8 cellular contexts compared by ENCODE assay signal in genomic region chr18:40159141-40160017, GRCh38.
DNase-seq lines count a peak whose midpoint lies in the region; ATAC-seq and TF ChIP-seq lines count a peak whose summit lies in the region.

No MANE protein-coding gene starts in this region.

- no peak overlapping the region for H3K9ac ChIP-seq in Karpas-422 (ENCODE audit: low read length)

- no peaks in the 10 kb centered on the region for H4K20me1 ChIP-seq in Karpas-422 (ENCODE audit: insufficient read depth, low read depth, low read length)

- H3K79me2 ChIP-seq in Karpas-422 (ENCODE audit: low read length), result no peaks in the 10 kb centered on the region

- H3K27me3 ChIP-seq in Karpas-422 (ENCODE audit: low read length), result no peaks in the 10 kb centered on the region
- no peaks in the 10 kb centered on the region for H3K27me3 ChIP-seq in upper lobe of left lung

- no peak for TF ChIP-seq POLR2A in upper lobe of left lung (IDR thresholded peaks at IDR 0.05)

- TF ChIP-seq EP300 in upper lobe of left lung (IDR thresholded peaks at IDR 0.05), result no peak

- peaks cover 14% of the 10 kb centered on the region for H3K9me3 ChIP-seq in Karpas-422 (ENCODE audit: low read length)
- no peaks in the 10 kb centered on the region for H3K9me3 ChIP-seq in upper lobe of left lung

- H3K4me3 ChIP-seq in Karpas-422 (ENCODE audit: low read length) (no peak overlapping the region), foreskin fibroblast (ENCODE audit: low read depth in 1 of 2, low read length in 2 of 2) (peak overlapping the region in 1 of 2 donors; percentile 21), upper lobe of left lung (no peak overlapping the region)

- H3K27ac ChIP-seq in C4-2B (no peak overlapping the region), Karpas-422 (ENCODE audit: low read length) (no peak overlapping the region), upper lobe of left lung (no peak overlapping the region)

- no peaks in the 10 kb centered on the region for H3K36me3 ChIP-seq in Karpas-422 (ENCODE audit: insufficient read depth, low read length)
- no peaks in the 10 kb centered on the region for H3K36me3 ChIP-seq in upper lobe of left lung

- DNase-seq in Karpas-422, result peak; percentile 57
- DNase-seq in RPMI8226, result peak; percentile 49
- DNase-seq in foreskin fibroblast, result peak; percentile 24 to 67
- no peak for DNase-seq in upper lobe of left lung

- no peak overlapping the region for H3K4me2 ChIP-seq in Karpas-422 (ENCODE audit: low read depth, low read length, poor library complexity, severe bottlenecking)

- no peak for ATAC-seq in upper lobe of left lung (ENCODE audit: low FRiP score in 2 of 2)
- ATAC-seq in HG03378 (IDR thresholded peaks at IDR 0.05; ENCODE audit: unreplicated experiment), result no peak
- no peak for ATAC-seq in HG03354 (IDR thresholded peaks at IDR 0.05; ENCODE audit: poor library complexity, severe bottlenecking, unreplicated experiment)
- ATAC-seq in HG03571 (IDR thresholded peaks at IDR 0.05; ENCODE audit: unreplicated experiment), result no peak

- peak; percentile 81 for TF ChIP-seq CTCF in C4-2B (conservative IDR thresholded peaks at IDR 0.05)
- TF ChIP-seq CTCF in foreskin fibroblast (IDR thresholded peaks at IDR 0.05; ENCODE audit: low read depth, low read length), result peak; percentile 63
- TF ChIP-seq CTCF in upper lobe of left lung (IDR thresholded peaks at IDR 0.05), result peak in 4 of 6 experiments; percentile 11 to 30 (median 20)

- 19 to 32% methylated on average over 5 of the region's 5 CpGs for WGBS in upper lobe of left lung, 2 donors

- no peak overlapping the region for H2AFZ ChIP-seq in Karpas-422 (ENCODE audit: low read length)

- no peaks in the 10 kb centered on the region for H3K9me2 ChIP-seq in Karpas-422 (replicated peaks; ENCODE audit: insufficient read depth, low read length)

- H3K4me1 ChIP-seq in Karpas-422 (ENCODE audit: low read length) (no peaks in the 10 kb centered on the region), upper lobe of left lung (no peaks in the 10 kb centered on the region)

Comparison
In these comparisons a context has a peak if more than half of its experiments do, and no peak if none do; other contexts are left out.
1. CTCF ChIP-seq: peak in every context shown above with its lines; median percentile 81 in C4-2B; 63 in foreskin fibroblast; 20 in upper lobe of left lung.
2. DNase-seq: peak in Karpas-422 (single experiment), RPMI8226 (single experiment) and foreskin fibroblast (2 of 2); none in upper lobe of left lung (0 of 2).